11 cellular contexts compared by ENCODE assay signal in genomic region chr16:47136101-47136820, GRCh38. TPM values are rescaled to one million over a fixed set of nuclear protein-coding genes. Genes with fewer than 3 reads are reported as not detected.
DNase-seq lines count a peak whose midpoint lies in the region; ATAC-seq and TF ChIP-seq lines count a peak whose summit lies in the region.
"Had no signal": no experiment of that assay in that cellular context is flagged by ENCODE, and none has a peak within 500 bp of the region (broad histone marks: within the 10 kb centered on the region; RNA-seq: fewer than 3 reads in every experiment).

No MANE protein-coding gene starts in this region.

- DNase-seq in GM13976 (ENCODE audit: low spot score): peak; percentile 29
- no peak for DNase-seq in SK-N-SH
- no peak for DNase-seq in effector memory CD8-positive, alpha-beta T cell
- no peak for DNase-seq in WTC11 (ENCODE audit: low spot score)
- no peak for DNase-seq in G401 (ENCODE audit: low spot score)
- DNase-seq in transverse colon: no peak
- DNase-seq: Caco-2; naive thymus-derived CD4-positive, alpha-beta T cell had no signal

- no peaks in the 10 kb centered on the region for H4K20me1 ChIP-seq in SK-N-SH (ENCODE audit: insufficient read depth)

- H3K27ac Mint-ChIP-seq in effector memory CD8-positive, alpha-beta T cell: no peak overlapping the region
- no peak overlapping the region for H3K27ac Mint-ChIP-seq in WTC11
- H3K27ac Mint-ChIP-seq: activated T-helper 1 cell treated with anti-CD3 and anti-CD28 coated beads, Interleukin-12 subunit alpha, Interleukin-12 subunit beta, Interleukin-2, Interleukin-4 antibody, amounts not matched to agents 30 ng/mL and 10 ng/mL and 1 ng/mL, durations not matched to agents 14 hours and 24 hours and 36 hours had no signal

- WGBS in SK-N-SH (ENCODE audit: low lambda C conversion rate): 75% methylated on average over 8 of the region's 8 CpGs
- WGBS in transverse colon (ENCODE audit: low coverage in 1 of 2), 2 donors: 69 to 76% methylated on average over 8 of the region's 8 CpGs

- no peak for TF ChIP-seq EP300 in SK-N-SH (IDR thresholded peaks at IDR 0.05; ENCODE audit: borderline replicate concordance in 1 of 2, low read depth in 1 of 2, low read length in 1 of 2)
- no peak for TF ChIP-seq EP300 in transverse colon (IDR thresholded peaks at IDR 0.05; ENCODE audit: low read depth)

- H3F3A ChIP-seq in SK-N-SH (replicated peaks; ENCODE audit: insufficient read depth): peaks cover 6% of the 10 kb centered on the region

- no peak overlapping the region for H3K4me3 Mint-ChIP-seq in effector memory CD8-positive, alpha-beta T cell
- no peak overlapping the region for H3K4me3 Mint-ChIP-seq in WTC11
- H3K4me3 Mint-ChIP-seq: activated T-helper 1 cell treated with anti-CD3 and anti-CD28 coated beads, Interleukin-12 subunit alpha, Interleukin-12 subunit beta, Interleukin-2, Interleukin-4 antibody, amounts not matched to agents 30 ng/mL and 10 ng/mL and 1 ng/mL, durations not matched to agents 14 hours and 24 hours and 36 hours; naive thymus-derived CD4-positive, alpha-beta T cell had no signal

- no peaks in the 10 kb centered on the region for H3K36me3 ChIP-seq in ACC112 (ENCODE audit: insufficient read depth, low read length)
- H3K36me3 ChIP-seq in SK-N-SH (replicated peaks in 1 of 2; ENCODE audit: control insufficient read depth in 1 of 2, insufficient read depth in 2 of 2, low read length in 1 of 2): no peaks in the 10 kb centered on the region
- H3K36me3 ChIP-seq in transverse colon: no peaks in the 10 kb centered on the region

- POLR2A ChIA-PET in SK-N-SH (lab: Yijun Ruan, JAX): no interaction called here
- POLR2A ChIA-PET in WTC11 (lab: Charles Lee): interaction anchor here (0.5 kb wide), 1 partner anchor 95 kb away, joined by 3 read pairs; no protein-coding TSS in a partner anchor

- TF ChIP-seq CTCF in GM13976 (IDR thresholded peaks at IDR 0.05; ENCODE audit: borderline replicate concordance, control extremely low read depth, extremely low read depth, insufficient read depth, missing control alignments): no peak
- no peak for TF ChIP-seq CTCF in SK-N-SH (IDR thresholded peaks at IDR 0.05)
- no peak for TF ChIP-seq CTCF in WTC11 (IDR thresholded peaks at IDR 0.05)
- no peak for TF ChIP-seq CTCF in transverse colon (IDR thresholded peaks at IDR 0.05)

- H3K9me2 ChIP-seq in SK-N-SH: no peaks in the 10 kb centered on the region

- H3K4me1 ChIP-seq in ACC112 (ENCODE audit: control insufficient read depth, insufficient read depth, low read length, unreplicated experiment) (peaks cover 43% of the 10 kb centered on the region), SK-N-SH (ENCODE audit: control insufficient read depth in 1 of 2, insufficient read depth in 2 of 2, low read depth in 1 of 2, low read length in 1 of 2) (peaks cover 8 to 10% of the 10 kb centered on the region in 2 experiments), transverse colon (peaks cover 0 to 24% (median 11%) of the 10 kb centered on the region in 4 donors)
- H3K4me1 ChIP-seq: Caco-2 had no signal

- no peak overlapping the region for H3K4me2 ChIP-seq in SK-N-SH

- no peaks in the 10 kb centered on the region for H3K27me3 Mint-ChIP-seq in effector memory CD8-positive, alpha-beta T cell
- no peaks in the 10 kb centered on the region for H3K27me3 Mint-ChIP-seq in WTC11 (ENCODE audit: low read depth)

- no peaks in the 10 kb centered on the region for H3K4me1 Mint-ChIP-seq in effector memory CD8-positive, alpha-beta T cell (ENCODE audit: low read depth in 2 of 2)
- H3K4me1 Mint-ChIP-seq in WTC11: peaks cover 13% of the 10 kb centered on the region

- H3K27me3 ChIP-seq in ACC112 (ENCODE audit: insufficient read depth, low read length): no peaks in the 10 kb centered on the region
- no peaks in the 10 kb centered on the region for H3K27me3 ChIP-seq in SK-N-SH (ENCODE audit: insufficient read depth)
- H3K27me3 ChIP-seq in transverse colon: peaks cover 11% of the 10 kb centered on the region

- peaks cover 5% of the 10 kb centered on the region for H3K36me3 Mint-ChIP-seq in effector memory CD8-positive, alpha-beta T cell (ENCODE audit: insufficient read depth)
- no peaks in the 10 kb centered on the region for H3K36me3 Mint-ChIP-seq in WTC11
- H3K36me3 Mint-ChIP-seq: naive thymus-derived CD4-positive, alpha-beta T cell had no signal

- H3K9me3 ChIP-seq in SK-N-SH: no peaks in the 10 kb centered on the region
- no peaks in the 10 kb centered on the region for H3K9me3 ChIP-seq in transverse colon
- H3K9me3 ChIP-seq: Caco-2 had no signal

- H3K4me3 ChIP-seq in ACC112 (ENCODE audit: low read depth, low read length): no peak overlapping the region
- H3K4me3 ChIP-seq in SK-N-SH (ENCODE audit: low read depth in 2 of 2, low read length in 1 of 2): no peak overlapping the region
- H3K4me3 ChIP-seq in transverse colon: no peak overlapping the region

- no peak for TF ChIP-seq RAD21 in SK-N-SH (IDR thresholded peaks at IDR 0.05; ENCODE audit: low read length)

- no peak overlapping the region for H3K9ac ChIP-seq in SK-N-SH

- TF ChIP-seq POLR2A in transverse colon (IDR thresholded peaks at IDR 0.05): no peak

- CTCF ChIA-PET in SK-N-SH (lab: Yijun Ruan, JAX): interaction anchor here (1.0 to 2.7 kb wide), 5 partner anchors 9 to 982 kb away, joined by 3 to 18 read pairs (median 4); no protein-coding TSS in a partner anchor
- CTCF ChIA-PET in WTC11 (lab: Charles Lee): interaction anchor here (1.4 kb wide), 1 partner anchor 1029 kb away, joined by 3 read pairs; no protein-coding TSS in a partner anchor

- H2AFZ ChIP-seq in ACC112 (ENCODE audit: low read length, unreplicated experiment): no peak overlapping the region
- no peak overlapping the region for H2AFZ ChIP-seq in SK-N-SH (ENCODE audit: low read depth)

- intact Hi-C loops in transverse colon (cut with DNase I; ENCODE audit: low total_unique reads): no loop called here

- H3K79me2 ChIP-seq in ACC112 (ENCODE audit: control insufficient read depth, insufficient read depth, low read length, unreplicated experiment): peaks cover 83% of the 10 kb centered on the region
- peaks cover 76% of the 10 kb centered on the region for H3K79me2 ChIP-seq in SK-N-SH (ENCODE audit: insufficient read depth)

- H3K27ac ChIP-seq in ACC112 (ENCODE audit: low read depth, low read length) (peak overlapping the region; percentile 39; the same call in 1 of the 2 replicates), SK-N-SH (ENCODE audit: low read depth in 2 of 2, low read length in 1 of 2) (no peak overlapping the region), transverse colon (no peak overlapping the region)

- no peaks in the 10 kb centered on the region for H3K9me3 Mint-ChIP-seq in effector memory CD8-positive, alpha-beta T cell
- no peaks in the 10 kb centered on the region for H3K9me3 Mint-ChIP-seq in WTC11
- H3K9me3 Mint-ChIP-seq: activated T-helper 1 cell treated with anti-CD3 and anti-CD28 coated beads, Interleukin-12 subunit alpha, Interleukin-12 subunit beta, Interleukin-2, Interleukin-4 antibody, amounts not matched to agents 30 ng/mL and 10 ng/mL and 1 ng/mL, durations not matched to agents 14 hours and 24 hours and 36 hours; naive thymus-derived CD4-positive, alpha-beta T cell had no signal

- peak; percentile 79 for ATAC-seq in effector memory CD8-positive, alpha-beta T cell (replicated peaks)
- no peak for ATAC-seq in WTC11
- no peak for ATAC-seq in GM21576 (IDR thresholded peaks at IDR 0.05; ENCODE audit: unreplicated experiment)
- ATAC-seq: naive thymus-derived CD4-positive, alpha-beta T cell had no signal

- in situ Hi-C loops in GM13976 (cut with MboI; ENCODE audit: low sequenced_read_pairs, unreplicated experiment) (loop anchor here (25.0 kb wide), 1 partner anchor 174 kb away; the partner anchor contains the start of gene DNAJA2), G401 (cut with HindIII; ENCODE audit: low sequenced_read_pairs) (no loop called here), transverse colon (cut with MboI; ENCODE audit: low pct_ligation_motif_present in 1 of 4, low pct_unique_long_range_greater_than_20kb in 1 of 4, low sequenced_read_pairs in 3 of 4) (loop anchor here (10.0 to 25.0 kb wide), 3 partner anchors 91 to 1026 kb away; partner anchors contain the start of gene ABCC12 (in 4 of the 4))

TF ChIP-seq in SK-N-SH, 30 proteins besides CTCF, POLR2A, EP300 and RAD21 (continues in another document):
- peak; percentile 12; the same call in 1 of the 2 replicates for TF ChIP-seq PBX3 (IDR thresholded peaks at IDR 0.05)
- TF ChIP-seq FOSL2 (IDR thresholded peaks at IDR 0.05; ENCODE audit: borderline replicate concordance, low read depth): peak; percentile 55; the same call in 1 of the 2 replicates

TF ChIP-seq in WTC11, 78 proteins besides CTCF, POLR2A, EP300 and RAD21 (continues in another document):
- TF ChIP-seq FOXJ3 (CRISPR knock-in tag; IDR thresholded peaks at IDR 0.05; ENCODE audit: borderline replicate concordance) (no peak), ZNF232 (CRISPR knock-in tag; IDR thresholded peaks at IDR 0.05) (no peak), GRHL2 (CRISPR knock-in tag; IDR thresholded peaks at IDR 0.05; ENCODE audit: insufficient replicate concordance, severe bottlenecking) (no peak), GABPB1 (CRISPR knock-in tag; IDR thresholded peaks at IDR 0.05) (no peak), ZNF263 (CRISPR knock-in tag; IDR thresholded peaks at IDR 0.05; ENCODE audit: low read depth) (no peak), GTF2I (CRISPR knock-in tag; conservative IDR thresholded peaks at IDR 0.05) (no peak), HMGA2 (CRISPR knock-in tag; IDR thresholded peaks at IDR 0.05) (no peak), ATF1 (CRISPR knock-in tag; IDR thresholded peaks at IDR 0.05) (no peak), ZBTB43 (CRISPR knock-in tag; IDR thresholded peaks at IDR 0.05) (no peak)

RNA-seq across cellular contexts. Expression of gene NETO2, which starts 7.5 kb away (rescaled TPM):
- polyA plus RNA-seq in SK-N-SH (2012; rRNA removed): 40.5 and 48.8 TPM in 2 replicates
- polyA plus RNA-seq in SK-N-SH (2012; cell fraction: cytosol; rRNA removed): 51.3 and 57.3 TPM in 2 replicates
- polyA plus RNA-seq in SK-N-SH (2012; cell fraction: nucleus; rRNA removed): 34.6 and 35.4 TPM in 2 replicates
- total RNA-seq in WTC11 (2021) (13.0 to 21.8 TPM (median 13.8 TPM) in 3 replicates), transverse colon (10 to 100 TPM in 3 of 4 donors, 1 to 10 TPM in 1; 5.0 to 31.7 (median 15.9) TPM)
- 31.1 and 50.8 TPM in 2 replicates for total RNA-seq in G401 (2014; rRNA removed; shearing (Covaris generic))
